In genomic region chr16:51657844-51658243, GRCh38 we compare ENCODE assay signal across 16 cellular contexts.
"Had no signal": no experiment of that assay in that cellular context is flagged by ENCODE, and none has a peak within 500 bp of the region (broad histone marks: within the 10 kb centered on the region; RNA-seq: fewer than 3 reads in every experiment).

No MANE protein-coding gene starts in this region.

- H3K4me3 Mint-ChIP-seq: activated CD4-positive, alpha-beta T cell treated with anti-CD3 and anti-CD28 coated beads, Interleukin-2, amount 10 ng/mL, durations not matched to agents 24 days and 14 days; activated CD8-positive, alpha-beta T cell treated with anti-CD3 and anti-CD28 coated beads, Interleukin-2, amount 10 ng/mL, durations not matched to agents 7 days and 5 days; activated naive CD8-positive, alpha-beta T cell; activated T-cell treated with anti-CD3 and anti-CD28 coated beads, Interleukin-2, amount 50 U/mL, for 72 hours; nephron progenitor cell had no signal

- ATAC-seq: activated CD8-positive, alpha-beta T cell treated with anti-CD3 and anti-CD28 coated beads, Interleukin-2, amount 10 ng/mL, durations not matched to agents 7 days and 5 days; activated T-cell treated with anti-CD3 and anti-CD28 coated beads, Interleukin-2, amount 50 U/mL, for 72 hours; left ventricle myocardium superior had no signal

- H3K4me1 Mint-ChIP-seq: activated CD4-positive, alpha-beta T cell treated with anti-CD3 and anti-CD28 coated beads, Interleukin-2, amount 10 ng/mL, durations not matched to agents 24 days and 14 days had no signal

- H3K27me3 Mint-ChIP-seq: activated CD4-positive, alpha-beta T cell treated with anti-CD3 and anti-CD28 coated beads, Interleukin-2, amount 10 ng/mL, durations not matched to agents 24 days and 14 days; activated naive CD8-positive, alpha-beta T cell had no signal

- H3K27ac Mint-ChIP-seq: activated CD4-positive, alpha-beta T cell treated with anti-CD3 and anti-CD28 coated beads, Interleukin-2, amount 10 ng/mL, durations not matched to agents 24 days and 14 days; activated CD8-positive, alpha-beta T cell treated with anti-CD3 and anti-CD28 coated beads, Interleukin-2, amount 10 ng/mL, durations not matched to agents 7 days and 5 days; activated naive CD8-positive, alpha-beta T cell; activated T-cell treated with anti-CD3 and anti-CD28 coated beads, Interleukin-2, amount 50 U/mL, for 72 hours had no signal

- DNase-seq: activated CD4-positive, alpha-beta T cell treated with anti-CD3 and anti-CD28 coated beads, Interleukin-2, amount 10 ng/mL, durations not matched to agents 24 days and 14 days; activated CD4-positive, CD25-positive, alpha-beta regulatory T cell; activated CD8-positive, alpha-beta memory T cell treated with anti-CD3 and anti-CD28 coated beads, Interleukin-2, amount 50 U/mL, for 4 hours; activated CD8-positive, alpha-beta T cell treated with anti-CD3 and anti-CD28 coated beads, Interleukin-2, amount 10 ng/mL, durations not matched to agents 7 days and 5 days; activated gamma-delta T cell; activated T-cell treated with anti-CD3 and anti-CD28 coated beads, Interleukin-2, amount 50 U/mL, for 72 hours; amniotic stem cell; effector memory CD4-positive, alpha-beta T cell; foreskin fibroblast; glutamatergic neuron; left ventricle myocardium superior; mesendoderm; nephron progenitor cell; sigmoid colon; spleen had no signal
